ENCODE assay signal across 12 cellular contexts in the genomic region with DNA sequence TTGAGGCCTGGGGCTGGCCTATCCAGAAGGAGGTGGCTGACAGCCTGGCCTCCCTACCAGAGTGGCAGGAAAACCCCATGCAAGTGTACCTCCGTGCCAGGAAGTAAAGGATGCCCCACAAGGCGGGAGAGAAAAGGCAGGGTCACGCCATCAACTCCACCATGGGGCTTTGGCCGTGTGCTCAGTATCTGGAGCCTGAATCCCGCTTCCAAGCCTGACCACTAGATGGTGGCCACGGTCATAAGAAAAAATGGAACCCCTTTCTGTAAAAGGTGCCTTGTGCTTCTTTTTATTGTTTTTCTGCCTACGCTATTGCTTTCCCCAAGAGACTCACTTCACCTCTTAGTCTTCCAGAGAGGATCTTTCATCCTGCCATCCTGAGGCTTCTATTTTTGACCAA. TPM values are rescaled to one million over a fixed set of nuclear protein-coding genes. Genes with fewer than 3 reads are reported as not detected.
DNase-seq lines count a peak whose midpoint lies in the region; ATAC-seq lines count a peak whose summit lies in the region.
"Not testable (repeated sequence)": the region's sequence is repeated elsewhere in the genome, so short reads cannot be mapped to it uniquely, and the experiment has no call there.
"Had no signal": no experiment of that assay in that cellular context is flagged by ENCODE, and none has a peak within 500 bp of the region (broad histone marks: within the 10 kb centered on the region; RNA-seq: fewer than 3 reads in every experiment).

No MANE protein-coding gene starts in this region.

- H3K27me3 Mint-ChIP-seq in activated CD8-positive, alpha-beta memory T cell treated with anti-CD3 and anti-CD28 coated beads, Interleukin-2, amount 10 ng/mL, durations not matched to agents 7 days and 5 days; memory B cell: not testable (repeated sequence)

- H3K9me3 Mint-ChIP-seq in activated CD8-positive, alpha-beta memory T cell treated with anti-CD3 and anti-CD28 coated beads, Interleukin-2, amount 10 ng/mL, durations not matched to agents 7 days and 5 days (ENCODE audit: low read depth); memory B cell: not testable (repeated sequence)

- DNase-seq in activated CD8-positive, alpha-beta memory T cell treated with anti-CD3 and anti-CD28 coated beads, Interleukin-2, amount 10 ng/mL, durations not matched to agents 7 days and 5 days; memory B cell (ENCODE audit: low spot score in 2 of 2): not testable (repeated sequence)

- ATAC-seq in GM18867 (IDR thresholded peaks at IDR 0.05; ENCODE audit: unreplicated experiment) (peak; percentile 92), GM21367 (IDR thresholded peaks at IDR 0.05; ENCODE audit: unreplicated experiment) (peak; percentile 87), HG02623 (IDR thresholded peaks at IDR 0.05; ENCODE audit: unreplicated experiment) (peak; percentile 87), HG03060 (IDR thresholded peaks at IDR 0.05; ENCODE audit: low read depth, unreplicated experiment) (peak; percentile 76), HG03469 (IDR thresholded peaks at IDR 0.05; ENCODE audit: unreplicated experiment) (peak; percentile 58), memory B cell (ENCODE audit: low read depth) (peak; percentile 54)
- peak; percentile 49 for ATAC-seq in activated CD8-positive, alpha-beta memory T cell treated with anti-CD3 and anti-CD28 coated beads, Interleukin-2, amount 10 ng/mL, durations not matched to agents 7 days and 5 days

- H3K27ac Mint-ChIP-seq in activated CD8-positive, alpha-beta memory T cell treated with anti-CD3 and anti-CD28 coated beads, Interleukin-2, amount 10 ng/mL, durations not matched to agents 7 days and 5 days; memory B cell: not testable (repeated sequence)

- CTCF ChIA-PET in activated CD8-positive, alpha-beta memory T cell treated with anti-CD3 and anti-CD28 coated beads, Interleukin-2, amount 10 ng/mL, durations not matched to agents 7 days and 5 days (lab: Charles Lee): not testable (repeated sequence)

- H3K4me1 Mint-ChIP-seq in activated CD8-positive, alpha-beta memory T cell treated with anti-CD3 and anti-CD28 coated beads, Interleukin-2, amount 10 ng/mL, durations not matched to agents 7 days and 5 days; memory B cell: not testable (repeated sequence)

- not testable (repeated sequence) for H3K4me3 Mint-ChIP-seq in activated CD8-positive, alpha-beta memory T cell treated with anti-CD3 and anti-CD28 coated beads, Interleukin-2, amount 10 ng/mL, durations not matched to agents 7 days and 5 days; memory B cell

- H3K36me3 Mint-ChIP-seq in activated CD8-positive, alpha-beta memory T cell treated with anti-CD3 and anti-CD28 coated beads, Interleukin-2, amount 10 ng/mL, durations not matched to agents 7 days and 5 days: peaks cover 32% of the 10 kb centered on the region
- peaks cover 12% of the 10 kb centered on the region for H3K36me3 Mint-ChIP-seq in memory B cell

RNA-seq across cellular contexts. Expression of gene CTAGE6, which starts 29.9 kb away (rescaled TPM):
- 1 to 10 TPM in 1 of 2 experiments, under 1 TPM in 1; 0.73 to 2.8 TPM for total RNA-seq in activated CD8-positive, alpha-beta memory T cell treated with anti-CD3 and anti-CD28 coated beads, Interleukin-2, amount 10 ng/mL, durations not matched to agents 7 days and 5 days
- total RNA-seq: cardiac septum, H1, LHCN-M2, PC-9, SJSA1 had no signal
